18 cellular contexts compared by ENCODE assay signal in the genomic region with DNA sequence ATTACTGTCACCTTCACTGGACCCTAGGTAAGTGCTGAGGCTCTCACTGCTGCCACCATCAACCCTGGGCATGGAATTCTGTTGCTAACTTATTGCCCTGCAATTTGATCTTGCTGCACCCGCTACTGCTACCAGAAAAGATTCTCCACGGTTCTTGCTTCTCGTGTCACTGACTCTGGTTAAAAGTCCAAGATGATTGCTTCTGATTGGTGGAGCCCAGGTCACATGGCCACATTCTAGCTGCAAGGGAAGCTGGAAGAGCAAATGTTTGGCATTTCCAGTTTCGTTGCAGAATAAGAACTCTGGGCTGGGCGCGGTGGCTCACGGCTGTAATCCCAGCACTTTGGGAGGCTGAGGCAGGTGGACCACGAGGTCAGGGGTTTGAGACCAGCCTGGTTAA. TPM values are rescaled to one million over a fixed set of nuclear protein-coding genes. Genes with fewer than 3 reads are reported as not detected.
DNase-seq lines count a peak whose midpoint lies in the region; ATAC-seq, FAIRE-seq and TF ChIP-seq lines count a peak whose summit lies in the region.
"Had no signal": no experiment of that assay in that cellular context is flagged by ENCODE, and none has a peak within 500 bp of the region (broad histone marks: within the 10 kb centered on the region; RNA-seq: fewer than 3 reads in every experiment).

No MANE protein-coding gene starts in this region.

- TF ChIP-seq RAD21 in IMR-90 (IDR thresholded peaks at IDR 0.05; ENCODE audit: low read length): no peak

- ATAC-seq in IMR-90 (ENCODE audit: low read depth) (no peak), WTC11 (no peak)
- ATAC-seq: GM23338, HepG2 had no signal

- no peak overlapping the region for H3K4ac ChIP-seq in IMR-90 (ENCODE audit: low read depth, low read length)
- H3K4ac ChIP-seq in mesenchymal stem cell (ENCODE audit: low read depth in 1 of 2, low read length in 2 of 2): no peak overlapping the region

- DNase-seq in IMR-90 (no peak), WTC11 (ENCODE audit: low spot score) (no peak), H4 (ENCODE audit: low spot score) (no peak), mesenchymal stem cell (no peak), H54 (ENCODE audit: insufficient read length, low spot score) (no peak)
- DNase-seq: AML-193; Caco-2; CD4-positive, alpha-beta T cell; DMS79 treated with DMSO at 0.1 percent for 48 hours; GF-D8 had no signal

- no peaks in the 10 kb centered on the region for H3K9me3 ChIP-seq in HEK293 (ENCODE audit: control insufficient read depth, insufficient read depth, low read depth, low read length)
- H3K9me3 ChIP-seq in IMR-90 (ENCODE audit: control insufficient read depth, insufficient read depth, low read length): peaks cover 4% of the 10 kb centered on the region
- peaks cover 8% of the 10 kb centered on the region for H3K9me3 ChIP-seq in mesenchymal stem cell (ENCODE audit: control insufficient read depth, low read length)
- H3K9me3 ChIP-seq: HAP-1 had no signal

- H2BK12ac ChIP-seq in mesenchymal stem cell (ENCODE audit: low read length in 2 of 2): no peak overlapping the region

- WGBS in IMR-90 (ENCODE audit: extremely low coverage in 2 of 2, insufficient read length in 1 of 2), 2 experiments: 78% methylated on average over 3 of the region's 8 CpGs; no CpG with 5 or more reads in 1 of the 2 experiments
- WGBS in mesenchymal stem cell: 82% methylated on average over 8 of the region's 8 CpGs

- H3K4me3 Mint-ChIP-seq in WTC11: no peak overlapping the region
- H3K4me3 Mint-ChIP-seq: CD4-positive, alpha-beta T cell; GM23338 had no signal

- H3K27me3 ChIP-seq in IMR-90 (ENCODE audit: control insufficient read depth, insufficient read depth, low read length) (peaks cover 55% of the 10 kb centered on the region), mesenchymal stem cell (ENCODE audit: control insufficient read depth in 1 of 2, insufficient read depth in 1 of 2, low read length in 2 of 2) (peaks cover 75 to 80% of the 10 kb centered on the region in 2 experiments)

- intact Hi-C loops in IMR-90 (cut with micrococcal nuclease): no loop called here

- H2AFZ ChIP-seq in IMR-90 (replicated peaks; ENCODE audit: low read length, poor library complexity) (no peak overlapping the region), mesenchymal stem cell (ENCODE audit: low read depth, low read length) (no peak overlapping the region)
- H2AFZ ChIP-seq: GM23338 had no signal

- POLR2A ChIA-PET in HEK293 (lab: Yijun Ruan, JAX): no interaction called here
- POLR2A ChIA-PET in IMR-90 (lab: Charles Lee; ENCODE audit: unreplicated experiment): no interaction called here
- POLR2A ChIA-PET in WTC11 (lab: Charles Lee): no interaction called here

- H2BK15ac ChIP-seq in IMR-90 (ENCODE audit: low read depth, low read length) (no peak overlapping the region), mesenchymal stem cell (ENCODE audit: low read depth, poor library complexity, severe bottlenecking) (no peak overlapping the region)

- no peak overlapping the region for H4K91ac ChIP-seq in IMR-90 (ENCODE audit: insufficient read depth, low read depth, low read length)
- no peak overlapping the region for H4K91ac ChIP-seq in mesenchymal stem cell (ENCODE audit: low read length)

- no peaks in the 10 kb centered on the region for H3K4me1 Mint-ChIP-seq in WTC11
- H3K4me1 Mint-ChIP-seq: GM23338 had no signal

- H3K23ac ChIP-seq in IMR-90 (ENCODE audit: low read depth, low read length) (no peak overlapping the region), mesenchymal stem cell (ENCODE audit: low read length in 2 of 2) (no peak overlapping the region)

- H3K79me1 ChIP-seq in IMR-90 (ENCODE audit: low read depth in 1 of 2, low read length in 2 of 2) (no peaks in the 10 kb centered on the region), mesenchymal stem cell (replicated peaks; ENCODE audit: low read length, poor library complexity, severe bottlenecking) (no peaks in the 10 kb centered on the region)

- peaks cover 13% of the 10 kb centered on the region for H3K9me3 Mint-ChIP-seq in WTC11

- H3K27me3 Mint-ChIP-seq in WTC11 (ENCODE audit: low read depth): peaks cover 46% of the 10 kb centered on the region

- H3K4me3 ChIP-seq in HEK293 (ENCODE audit: low read depth, low read length) (no peak overlapping the region), IMR-90 (ENCODE audit: insufficient read depth, low read depth, low read length) (no peak overlapping the region), mesenchymal stem cell (ENCODE audit: insufficient read depth in 1 of 2, low read depth in 1 of 2, low read length in 2 of 2) (no peak overlapping the region)
- H3K4me3 ChIP-seq: GM23338, HAP-1 had no signal

- no peak overlapping the region for H2BK20ac ChIP-seq in IMR-90 (ENCODE audit: low read depth, low read length)

- no TSS peak for BruUV-seq in IMR-90 (replicated peaks; lab: Mats Ljungman, UMichigan)

- H3K4me2 ChIP-seq in IMR-90 (ENCODE audit: low read depth, low read length): no peak overlapping the region
- H3K4me2 ChIP-seq in mesenchymal stem cell (ENCODE audit: low read length, poor library complexity, severe bottlenecking): no peak overlapping the region
- H3K4me2 ChIP-seq: GM23338 had no signal

- H4K8ac ChIP-seq in IMR-90 (ENCODE audit: low read depth in 2 of 2, low read length in 2 of 2) (no peak overlapping the region), mesenchymal stem cell (ENCODE audit: low read length) (no peak overlapping the region)

- H3K27ac Mint-ChIP-seq in WTC11: no peak overlapping the region
- H3K27ac Mint-ChIP-seq: CD4-positive, alpha-beta T cell; GM23338 had no signal

- H3K4me1 ChIP-seq in HEK293 (ENCODE audit: control insufficient read depth, insufficient read depth, low read length): no peaks in the 10 kb centered on the region
- no peaks in the 10 kb centered on the region for H3K4me1 ChIP-seq in IMR-90 (ENCODE audit: control insufficient read depth, insufficient read depth, low read length)
- H3K4me1 ChIP-seq in mesenchymal stem cell (ENCODE audit: control insufficient read depth, insufficient read depth, low read depth, low read length): no peaks in the 10 kb centered on the region
- H3K4me1 ChIP-seq: Caco-2, HAP-1 had no signal

- no peak overlapping the region for H3K9ac ChIP-seq in IMR-90 (ENCODE audit: low read depth, low read length)
- no peak overlapping the region for H3K9ac ChIP-seq in mesenchymal stem cell (ENCODE audit: low read length)

- no peak overlapping the region for H2BK120ac ChIP-seq in IMR-90 (ENCODE audit: low read depth, low read length)
- H2BK120ac ChIP-seq in mesenchymal stem cell (ENCODE audit: low read depth, low read length): no peak overlapping the region

- H2AK9ac ChIP-seq in IMR-90 (replicated peaks; ENCODE audit: low read depth, low read length, poor library complexity): no peak overlapping the region

- TF ChIP-seq POLR2A in IMR-90 (IDR thresholded peaks at IDR 0.05; ENCODE audit: low read depth, low read length): no peak
- TF ChIP-seq POLR2A in H54 (IDR thresholded peaks at IDR 0.05; ENCODE audit: low read depth, low read length): no peak

- CTCF ChIA-PET in HEK293 (lab: Yijun Ruan, JAX) (interaction anchor here (1.0 kb wide), 1 partner anchor 25 kb away, joined by 5 read pairs; no protein-coding TSS in a partner anchor), IMR-90 (lab: Yijun Ruan, JAX) (interaction anchor here (0.6 kb wide), 1 partner anchor 53 kb away, joined by 4 read pairs; no protein-coding TSS in a partner anchor), WTC11 (lab: Charles Lee) (no interaction called here)

- no peaks in the 10 kb centered on the region for H3K9me1 ChIP-seq in IMR-90 (ENCODE audit: insufficient read depth, low read length)

- in situ Hi-C loops in IMR-90 (cut with MboI; ENCODE audit: low sequenced_read_pairs): no loop called here

- H3K36me3 ChIP-seq in HEK293 (ENCODE audit: control insufficient read depth in 2 of 2, insufficient read depth in 1 of 2, low read length in 2 of 2): no peaks in the 10 kb centered on the region
- no peaks in the 10 kb centered on the region for H3K36me3 ChIP-seq in IMR-90 (ENCODE audit: control insufficient read depth, insufficient read depth, low read length)
- no peaks in the 10 kb centered on the region for H3K36me3 ChIP-seq in mesenchymal stem cell (ENCODE audit: control insufficient read depth in 1 of 2, insufficient read depth in 2 of 2, low read depth in 1 of 2, low read length in 2 of 2)
- H3K36me3 ChIP-seq: HAP-1 had no signal

- no peaks in the 10 kb centered on the region for H4K20me1 ChIP-seq in IMR-90 (ENCODE audit: insufficient read depth, low read length)

- dilution Hi-C loops in IMR-90 (cut with HindIII; ENCODE audit: low sequenced_read_pairs, unreplicated experiment): no loop called here

- FAIRE-seq in H54 (lab: Jason Lieb, UNC): no peak
- FAIRE-seq: A204.1, D721Med, HepG2 had no signal

- H2AK5ac ChIP-seq in IMR-90 (ENCODE audit: low read depth, low read length) (no peak overlapping the region), mesenchymal stem cell (ENCODE audit: low read length, severe bottlenecking) (no peak overlapping the region)

- H3K18ac ChIP-seq in IMR-90 (ENCODE audit: low read depth, low read length): no peak overlapping the region
- H3K18ac ChIP-seq in mesenchymal stem cell (ENCODE audit: low read depth in 1 of 2, low read length in 2 of 2): no peak overlapping the region

- H3K27ac ChIP-seq in HEK293 (ENCODE audit: extremely low read depth, low read depth, low read length) (no peak overlapping the region), IMR-90 (ENCODE audit: insufficient read depth, low read length) (no peak overlapping the region), mesenchymal stem cell (ENCODE audit: low read length, poor library complexity, severe bottlenecking) (no peak overlapping the region)
- H3K27ac ChIP-seq: C4-2B had no signal

- no peak for TF ChIP-seq CTCF in HEK293 (tag by site-specific recombination; IDR thresholded peaks at IDR 0.05)
- no peak for TF ChIP-seq CTCF in IMR-90 (conservative IDR thresholded peaks at IDR 0.05; ENCODE audit: low read depth, low read length)
- TF ChIP-seq CTCF in WTC11 (IDR thresholded peaks at IDR 0.05): no peak

- H4K5ac ChIP-seq in IMR-90 (ENCODE audit: low read depth, low read length): no peak overlapping the region

- H3K14ac ChIP-seq in IMR-90 (replicated peaks; ENCODE audit: low read depth, low read length) (no peak overlapping the region), mesenchymal stem cell (ENCODE audit: low read length in 2 of 2) (no peak overlapping the region)

- peaks cover 3% of the 10 kb centered on the region; the same call in 1 of the 2 replicates for H3K36me3 Mint-ChIP-seq in WTC11

- H2BK5ac ChIP-seq in IMR-90 (ENCODE audit: low read depth, low read length, poor library complexity, severe bottlenecking) (no peak overlapping the region), mesenchymal stem cell (ENCODE audit: low read depth, low read length, poor library complexity, severe bottlenecking) (no peak overlapping the region)

- H3K56ac ChIP-seq in IMR-90 (ENCODE audit: extremely low read depth, insufficient read depth, low read length): no peak overlapping the region

RNA-seq across cellular contexts. Expression of gene VSX2, which starts 7.5 kb away (rescaled TPM):
- total RNA-seq in IMR-90 (2012; rRNA removed) (not detected in 2 replicates), WTC11 (2021) (0.11 to 0.16 TPM in 2 of 3 replicates, not detected in the other)
- polyA plus RNA-seq in IMR-90 (2012; rRNA removed): not detected in 2 replicates
- not detected in 2 replicates for polyA plus RNA-seq in IMR-90 (2012; cell fraction: cytosol; rRNA removed)
- not detected in 2 replicates for polyA plus RNA-seq in IMR-90 (2012; cell fraction: nucleus; rRNA removed; ENCODE audit: low replicate concordance)
- not detected in 2 replicates for total RNA-seq in H4 (2014; rRNA removed; shearing (Covaris generic))
- not detected for polyA plus RNA-seq in mesenchymal stem cell (2013, experiment 1 of 2)
- not detected for polyA plus RNA-seq in mesenchymal stem cell (2013, experiment 2 of 2)
- total RNA-seq: Caco-2; CD4-positive, alpha-beta T cell; HepG2 had no signal
- polyA plus RNA-seq: BJ had no signal
